15 cellular contexts compared by ENCODE assay signal in the genomic region with DNA sequence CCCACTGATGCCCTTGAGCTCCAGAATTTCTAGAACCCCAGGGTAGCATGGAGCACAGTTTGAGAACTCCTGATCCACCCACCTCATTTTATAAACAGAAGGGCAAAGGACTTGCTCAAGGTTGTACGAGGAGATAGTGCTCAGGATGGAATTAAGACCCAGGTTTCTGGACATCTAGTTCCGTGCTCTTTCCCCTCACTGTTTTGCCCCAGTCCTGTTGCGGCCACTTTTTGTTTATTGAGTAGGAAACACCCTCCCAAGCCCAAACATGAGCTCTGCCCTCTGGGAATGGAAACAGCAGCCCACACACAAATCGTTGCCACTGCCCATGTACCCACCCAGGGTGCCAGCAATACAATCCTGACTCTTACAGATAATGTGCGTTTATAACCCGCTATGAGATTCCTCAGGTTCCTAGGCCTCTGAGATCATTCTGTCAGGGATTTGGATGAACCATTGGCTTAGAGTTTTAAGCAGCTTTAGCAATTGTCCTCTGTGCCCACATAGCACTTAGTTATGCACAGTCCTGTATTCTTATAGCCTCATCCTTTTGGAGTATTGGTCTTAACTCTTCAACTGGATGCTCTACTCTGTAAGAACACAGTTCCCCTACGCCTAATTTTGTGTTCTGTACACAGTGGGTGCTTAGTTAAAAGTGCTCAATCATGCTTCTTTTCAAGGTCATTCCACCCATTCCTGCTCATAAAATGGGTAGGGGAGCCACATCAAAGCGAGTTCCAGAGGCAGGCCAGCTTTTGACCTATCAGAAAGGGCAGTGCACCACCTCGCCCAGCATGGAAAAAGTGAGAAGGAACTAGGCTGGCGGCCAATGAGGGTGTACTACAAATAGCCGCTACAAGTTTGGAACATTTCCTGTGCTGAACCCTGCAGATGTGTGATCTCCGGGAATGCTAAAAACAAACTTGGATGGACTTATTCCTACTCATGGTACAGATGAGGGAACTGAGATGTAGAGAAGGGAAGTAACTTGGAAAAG.
DNase-seq lines count a peak whose midpoint lies in the region; ATAC-seq and TF ChIP-seq lines count a peak whose summit lies in the region.
"Had no signal": no experiment of that assay in that cellular context is flagged by ENCODE, and none has a peak within 500 bp of the region (broad histone marks: within the 10 kb centered on the region; RNA-seq: fewer than 3 reads in every experiment).

No MANE protein-coding gene starts in this region.

- H3K4me3 Mint-ChIP-seq in WTC11 = no peak overlapping the region
- H3K4me3 Mint-ChIP-seq: memory B cell had no signal

- intact Hi-C loops in left ventricle myocardium inferior (cut with micrococcal nuclease) = no loop called here
- intact Hi-C loops in sciatic nerve (cut with DNase I) = no loop called here

- peak overlapping the region; percentile 90 for H3K27ac ChIP-seq in left ventricle myocardium inferior (replicated peaks)

- CTCF ChIA-PET in WTC11 (lab: Charles Lee) = interaction anchor here (1.1 kb wide), 1 partner anchor 47 kb away, joined by 5 read pairs; no protein-coding TSS in a partner anchor

- POLR2A ChIA-PET in WTC11 (lab: Charles Lee) = no interaction called here

- peaks cover 45% of the 10 kb centered on the region for H3K4me1 ChIP-seq in left ventricle myocardium inferior

- peaks cover 8% of the 10 kb centered on the region; the same call in 1 of the 2 replicates for H3K27me3 Mint-ChIP-seq in WTC11 (ENCODE audit: low read depth)

- H3K27ac Mint-ChIP-seq in WTC11 = no peak overlapping the region
- H3K27ac Mint-ChIP-seq: memory B cell had no signal

- H3K27me3 ChIP-seq in left ventricle myocardium inferior (ENCODE audit: low read depth) = no peaks in the 10 kb centered on the region

- peaks cover 10% of the 10 kb centered on the region for H3K36me3 Mint-ChIP-seq in WTC11
- H3K36me3 Mint-ChIP-seq: memory B cell had no signal

- TF ChIP-seq CTCF in cardiac fibroblast (IDR thresholded peaks at IDR 0.05; ENCODE audit: low read depth, low read length) (no peak), left ventricle myocardium inferior (IDR thresholded peaks at IDR 0.05; ENCODE audit: borderline replicate concordance) (no peak), WTC11 (IDR thresholded peaks at IDR 0.05) (no peak)

- H3K9me3 Mint-ChIP-seq in WTC11 = peaks cover 13% of the 10 kb centered on the region

- H3K4me3 ChIP-seq in cardiac fibroblast (replicated peaks in 1 of 2; ENCODE audit: low read depth in 2 of 2, low read length in 2 of 2) (no peak overlapping the region), left ventricle myocardium inferior (no peak overlapping the region)

- H3K36me3 ChIP-seq in left ventricle myocardium inferior = no peaks in the 10 kb centered on the region

- peaks cover 18% of the 10 kb centered on the region for H3K4me1 Mint-ChIP-seq in WTC11
- H3K4me1 Mint-ChIP-seq: memory B cell had no signal

- DNase-seq in AG08396 (ENCODE audit: low spot score) (peak; percentile 48), cardiac fibroblast (ENCODE audit: low read depth in 2 of 2) (peak; percentile 57 to 80), left ventricle myocardium inferior (peak; percentile 88), sciatic nerve (ENCODE audit: low spot score) (peak; percentile 82), 8988T (no peak), WTC11 (ENCODE audit: low spot score) (no peak), NCI-H2171 (lab: John Stamatoyannopoulos, UW) (no peak)
- DNase-seq: ACHN; activated CD4-positive, alpha-beta T cell treated with anti-CD3 and anti-CD28 coated beads, Interleukin-2, amount 50 U/mL, for 4 hours; activated effector memory CD4-positive, alpha-beta T cell treated with anti-CD3 and anti-CD28 coated beads, Interleukin-2, amount 50 U/mL, for 16 hours; DMS79 treated with DMSO at 0.1 percent for 48 hours; glutamatergic neuron; NCI-H1694 had no signal

- H3K9me3 ChIP-seq in left ventricle myocardium inferior (replicated peaks) = peaks cover 7% of the 10 kb centered on the region

- ATAC-seq in sciatic nerve (peak; percentile 89), WTC11 (no peak), HG03159 (IDR thresholded peaks at IDR 0.05; ENCODE audit: unreplicated experiment) (no peak)

TF ChIP-seq in WTC11, 78 proteins besides CTCF, POLR2A, EP300 and RAD21:
- TF ChIP-seq, protein P1, sequence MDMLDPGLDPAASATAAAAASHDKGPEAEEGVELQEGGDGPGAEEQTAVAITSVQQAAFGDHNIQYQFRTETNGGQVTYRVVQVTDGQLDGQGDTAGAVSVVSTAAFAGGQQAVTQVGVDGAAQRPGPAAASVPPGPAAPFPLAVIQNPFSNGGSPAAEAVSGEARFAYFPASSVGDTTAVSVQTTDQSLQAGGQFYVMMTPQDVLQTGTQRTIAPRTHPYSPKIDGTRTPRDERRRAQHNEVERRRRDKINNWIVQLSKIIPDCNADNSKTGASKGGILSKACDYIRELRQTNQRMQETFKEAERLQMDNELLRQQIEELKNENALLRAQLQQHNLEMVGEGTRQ (CRISPR knock-in tag; IDR thresholded peaks at IDR 0.05) = no peak
- TF ChIP-seq GRHL2 (CRISPR knock-in tag; IDR thresholded peaks at IDR 0.05; ENCODE audit: insufficient replicate concordance, severe bottlenecking) = no peak
- no peak for TF ChIP-seq ZNF671 (CRISPR knock-in tag; IDR thresholded peaks at IDR 0.05)
- TF ChIP-seq GTF2I (CRISPR knock-in tag; conservative IDR thresholded peaks at IDR 0.05) = no peak
- no peak for TF ChIP-seq ZNF423 (CRISPR knock-in tag; IDR thresholded peaks at IDR 0.05)
- no peak for TF ChIP-seq KAT7 (CRISPR knock-in tag; IDR thresholded peaks at IDR 0.05; ENCODE audit: borderline replicate concordance)
- no peak for TF ChIP-seq ZNF416 (CRISPR knock-in tag; IDR thresholded peaks at IDR 0.05)
- no peak for TF ChIP-seq FOXP4 (CRISPR knock-in tag; IDR thresholded peaks at IDR 0.05)
- no peak for TF ChIP-seq PREB (CRISPR knock-in tag; IDR thresholded peaks at IDR 0.05; ENCODE audit: borderline replicate concordance)
- TF ChIP-seq ZNF219 (CRISPR knock-in tag; IDR thresholded peaks at IDR 0.05; ENCODE audit: borderline replicate concordance) = no peak
- TF ChIP-seq NFYB (CRISPR knock-in tag; conservative IDR thresholded peaks at IDR 0.05; ENCODE audit: low read depth) = no peak
- no peak for TF ChIP-seq CDX4 (CRISPR knock-in tag; IDR thresholded peaks at IDR 0.05; ENCODE audit: borderline replicate concordance)

Comparison
In these comparisons a context has a peak if more than half of its experiments do, and no peak if none do; other contexts are left out.
1. DNase-seq: peak in AG08396 (single experiment), cardiac fibroblast (2 of 2), left ventricle myocardium inferior (single experiment) and sciatic nerve (single experiment); none in 8988T (single experiment), WTC11 (single experiment) and NCI-H2171 (single experiment).